Comparison of ENCODE assay signal across 7 cellular contexts in genomic region chr14:93105856-93106255, GRCh38. TPM values are rescaled to one million over a fixed set of nuclear protein-coding genes. Genes with fewer than 3 reads are reported as not detected.
A peak's percentile ranks its signal among the peaks of the same experiment; 100 is the strongest.
DNase-seq lines count a peak whose midpoint lies in the region; ATAC-seq and TF ChIP-seq lines count a peak whose summit lies in the region.
"Not testable (repeated sequence)": the region's sequence is repeated elsewhere in the genome, so short reads cannot be mapped to it uniquely, and the experiment has no call there.

No MANE protein-coding gene starts in this region.

- peaks cover 78 to 100% (median 94%) of the 10 kb centered on the region in 10 experiments for H3K4me1 ChIP-seq in BLaER1 treated with 17β-estradiol and CSF1 and Interleukin-3, amounts not matched to agents 10 nM and 100 nM
- H3K4me1 ChIP-seq in HCT116 (ENCODE audit: control insufficient read depth in 1 of 2, insufficient read depth in 2 of 2, low read length in 2 of 2) (peaks cover 24 to 41% of the 10 kb centered on the region in 2 experiments), body of pancreas (peaks cover 33% of the 10 kb centered on the region), neutrophil (ENCODE audit: control insufficient read depth in 1 of 2, insufficient read depth in 1 of 2, low read depth in 1 of 2, low read length in 1 of 2) (peaks cover 74 to 93% of the 10 kb centered on the region in 2 experiments)

- H3K27ac Mint-ChIP-seq in activated CD8-positive, alpha-beta memory T cell treated with anti-CD3 and anti-CD28 coated beads, Interleukin-2, amount 10 ng/mL, durations not matched to agents 7 days and 5 days = peak overlapping the region; percentile 49

- not testable (repeated sequence) for ATAC-seq in HCT116; activated CD8-positive, alpha-beta memory T cell treated with anti-CD3 and anti-CD28 coated beads, Interleukin-2, amount 10 ng/mL, durations not matched to agents 7 days and 5 days
- ATAC-seq in body of pancreas (peak; percentile 4), left lobe of liver (peak; percentile 51)

- H4K20me1 ChIP-seq in BLaER1 treated with 17β-estradiol and CSF1 and Interleukin-3, amounts not matched to agents 10 nM and 100 nM = peaks cover 20 to 93% (median 56%) of the 10 kb centered on the region in 11 experiments; a peak in 20 of 22 replicates
- H4K20me1 ChIP-seq in HCT116 (ENCODE audit: insufficient read depth) = not testable (repeated sequence)

- not testable (repeated sequence) for H3K9me3 ChIP-seq in BLaER1 treated with 17β-estradiol and CSF1 and Interleukin-3, amounts not matched to agents 10 nM and 100 nM (replicated peaks in 1 of 11); HCT116 (ENCODE audit: control insufficient read depth in 1 of 2, insufficient read depth in 1 of 2, low read depth in 1 of 2, low read length in 2 of 2); body of pancreas; neutrophil

- H3K4me2 ChIP-seq in BLaER1 treated with 17β-estradiol and CSF1 and Interleukin-3, amounts not matched to agents 10 nM and 100 nM = peak overlapping the region; percentile 73 to 100 (median 97); a peak in 21 of 22 replicates
- peak overlapping the region; percentile 44 for H3K4me2 ChIP-seq in HCT116 (ENCODE audit: low read length)

- H3K9me3 Mint-ChIP-seq in activated CD8-positive, alpha-beta memory T cell treated with anti-CD3 and anti-CD28 coated beads, Interleukin-2, amount 10 ng/mL, durations not matched to agents 7 days and 5 days (ENCODE audit: low read depth) = not testable (repeated sequence)

- DNase-seq in HCT116 (ENCODE audit: low read depth, low spot score); RWPE1 (ENCODE audit: low spot score); activated CD8-positive, alpha-beta memory T cell treated with anti-CD3 and anti-CD28 coated beads, Interleukin-2, amount 10 ng/mL, durations not matched to agents 7 days and 5 days; body of pancreas; left lobe of liver (ENCODE audit: low spot score): not testable (repeated sequence)

- H3K4me3 Mint-ChIP-seq in activated CD8-positive, alpha-beta memory T cell treated with anti-CD3 and anti-CD28 coated beads, Interleukin-2, amount 10 ng/mL, durations not matched to agents 7 days and 5 days = not testable (repeated sequence)

- peak overlapping the region in 4 of 10 experiments; percentile 17 to 46 (median 28); a peak in 4 of 20 replicates for H3K4me3 ChIP-seq in BLaER1 treated with 17β-estradiol and CSF1 and Interleukin-3, amounts not matched to agents 10 nM and 100 nM
- H3K4me3 ChIP-seq in HCT116 (replicated peaks in 1 of 2; ENCODE audit: low read depth in 1 of 2, low read length in 2 of 2); body of pancreas: not testable (repeated sequence)
- peak overlapping the region; percentile 37 to 57 for H3K4me3 ChIP-seq in neutrophil (ENCODE audit: low read depth in 1 of 2, low read length in 1 of 2)

- intact Hi-C loops in HCT116 (cut with micrococcal nuclease); body of pancreas (cut with DNase I): not testable (repeated sequence)

- peak overlapping the region in 8 of 11 experiments; percentile 23 to 68 (median 58); a peak in 10 of 22 replicates for H3K9ac ChIP-seq in BLaER1 treated with 17β-estradiol and CSF1 and Interleukin-3, amounts not matched to agents 10 nM and 100 nM
- not testable (repeated sequence) for H3K9ac ChIP-seq in HCT116 (ENCODE audit: low read length)

- peak overlapping the region in 10 of 11 experiments; percentile 36 to 82 (median 70); a peak in 16 of 22 replicates for H3K27ac ChIP-seq in BLaER1 treated with 17β-estradiol and CSF1 and Interleukin-3, amounts not matched to agents 10 nM and 100 nM
- H3K27ac ChIP-seq in HCT116 (ENCODE audit: low read depth, low read length) = not testable (repeated sequence)
- peak overlapping the region; percentile 76 for H3K27ac ChIP-seq in RWPE1
- peak overlapping the region in 2 of 4 donors; percentile 8 to 52 for H3K27ac ChIP-seq in body of pancreas
- H3K27ac ChIP-seq in neutrophil = peak overlapping the region; percentile 93

- TF ChIP-seq POLR2A in HCT116 (IDR thresholded peaks at IDR 0.05; ENCODE audit: borderline replicate concordance, extremely low read depth, insufficient read depth, insufficient read length); body of pancreas (IDR thresholded peaks at IDR 0.05): not testable (repeated sequence)

- BruUV-seq in HCT116 (replicated peaks; lab: Mats Ljungman, UMichigan) = not testable (repeated sequence)

- 91 to 92% methylated on average over 7 to 10 of the region's 10 CpGs for WGBS in body of pancreas, 2 donors

- TF ChIP-seq RAD21 in HCT116 (IDR thresholded peaks at IDR 0.05; ENCODE audit: low read depth) = not testable (repeated sequence)

- not testable (repeated sequence) for H3K9me2 ChIP-seq in HCT116 (ENCODE audit: insufficient read depth)

- RAD21 ChIA-PET in HCT116 (lab: Charles Lee; ENCODE audit: low non-redundant PET in 1 of 2, low total read pairs in 2 of 2, uncharacterized antibody in 2 of 2, unreplicated experiment in 2 of 2) = not testable (repeated sequence)

- CTCF ChIA-PET in HCT116 (lab: Charles Lee) = interaction anchor here (1.1 to 1.5 kb wide), 2 partner anchors 8 to 11 kb away, joined by 3 to 6 read pairs; no protein-coding TSS in a partner anchor
- CTCF ChIA-PET in RWPE1 (lab: Yijun Ruan, JAX) = interaction anchor here (1.6 kb wide), 1 partner anchor 8 kb away, joined by 11 read pairs; no protein-coding TSS in a partner anchor
- CTCF ChIA-PET in activated CD8-positive, alpha-beta memory T cell treated with anti-CD3 and anti-CD28 coated beads, Interleukin-2, amount 10 ng/mL, durations not matched to agents 7 days and 5 days (lab: Charles Lee) = interaction anchor here (1.0 to 13.1 kb wide), 4 partner anchors 8 to 154 kb away, joined by 3 to 155 read pairs (median 6); partner anchors contain the start of gene ITPK1

- H3K79me2 ChIP-seq in HCT116 (ENCODE audit: insufficient read depth, low read length) = peaks cover 78% of the 10 kb centered on the region

- not testable (repeated sequence) for TF ChIP-seq CTCF in HCT116 (IDR thresholded peaks at IDR 0.05 in 2 of 3, conservative IDR thresholded peaks at IDR 0.05 in 1 of 3; ENCODE audit: borderline replicate concordance in 1 of 3, insufficient read depth in 1 of 3, low read depth in 2 of 3, low read length in 2 of 3); RWPE1 (conservative IDR thresholded peaks at IDR 0.05; ENCODE audit: low read depth); body of pancreas (IDR thresholded peaks at IDR 0.05); neutrophil (IDR thresholded peaks at IDR 0.05)

- not testable (repeated sequence) for H3K27me3 ChIP-seq in BLaER1 treated with 17β-estradiol and CSF1 and Interleukin-3, amounts not matched to agents 10 nM and 100 nM; HCT116 (ENCODE audit: insufficient read depth, low read length); body of pancreas; neutrophil

- not testable (repeated sequence) for H2AFZ ChIP-seq in HCT116 (ENCODE audit: low read depth, low read length, poor library complexity, severe bottlenecking)

- POLR2A ChIA-PET in HCT116 (lab: Charles Lee) (interaction anchor here (1.2 to 1.5 kb wide), 2 partner anchors 8 to 9 kb away, joined by 3 to 4 read pairs; no protein-coding TSS in a partner anchor), RWPE1 (lab: Yijun Ruan, JAX; ENCODE audit: low non-redundant PET) (interaction anchor here (0.5 to 0.7 kb wide), 2 partner anchors 16 to 18 kb away, joined by 3 to 6 read pairs; no protein-coding TSS in a partner anchor)

- not testable (repeated sequence) for H3K27me3 Mint-ChIP-seq in activated CD8-positive, alpha-beta memory T cell treated with anti-CD3 and anti-CD28 coated beads, Interleukin-2, amount 10 ng/mL, durations not matched to agents 7 days and 5 days

- not testable (repeated sequence) for H3K36me3 Mint-ChIP-seq in activated CD8-positive, alpha-beta memory T cell treated with anti-CD3 and anti-CD28 coated beads, Interleukin-2, amount 10 ng/mL, durations not matched to agents 7 days and 5 days

- peaks cover 63% of the 10 kb centered on the region for H3K4me1 Mint-ChIP-seq in activated CD8-positive, alpha-beta memory T cell treated with anti-CD3 and anti-CD28 coated beads, Interleukin-2, amount 10 ng/mL, durations not matched to agents 7 days and 5 days

- not testable (repeated sequence) for H3K36me3 ChIP-seq in BLaER1 treated with 17β-estradiol and CSF1 and Interleukin-3, amounts not matched to agents 10 nM and 100 nM; HCT116 (ENCODE audit: control insufficient read depth in 1 of 2, insufficient read depth in 2 of 2, low read length in 2 of 2); body of pancreas (replicated peaks in 1 of 2; ENCODE audit: insufficient read depth in 1 of 2, low read depth in 2 of 2); neutrophil

RNA-seq across cellular contexts. Expression of gene ITPK1, which starts 9.9 kb away (rescaled TPM):
- total RNA-seq in HCT116 (2021; ENCODE audit: unreplicated experiment) (70.2 TPM), body of pancreas (10 to 100 TPM; 30.1 to 32.6 TPM), left lobe of liver (61.3 TPM)
- 54.0 and 63.9 TPM in 2 replicates for polyA plus RNA-seq in HCT116 (2012)
- total RNA-seq in activated CD8-positive, alpha-beta memory T cell treated with anti-CD3 and anti-CD28 coated beads, Interleukin-2, amount 10 ng/mL, durations not matched to agents 7 days and 5 days = 100 to 1,000 TPM in 1 of 2 experiments, 10 to 100 TPM in 1; 96.1 to 103 TPM
